2 cellular contexts compared by ENCODE assay signal in genomic region chr3:186880392-186880791, GRCh38.
TF ChIP-seq lines count a peak whose summit lies in the region.

No MANE protein-coding gene starts in this region.

TF ChIP-seq in SK-N-SH, 30 proteins besides CTCF, POLR2A, EP300 and RAD21:
- TF ChIP-seq ZBTB33 (IDR thresholded peaks at IDR 0.05; ENCODE audit: borderline replicate concordance, low read depth) (no peak), FOSL2 (IDR thresholded peaks at IDR 0.05; ENCODE audit: borderline replicate concordance, low read depth) (no peak), JUND (IDR thresholded peaks at IDR 0.05) (no peak), CHD2 (IDR thresholded peaks at IDR 0.05; ENCODE audit: low read length, partially characterized antibody) (no peak), TAF1 (IDR thresholded peaks at IDR 0.05; ENCODE audit: borderline replicate concordance, low read depth, low read length) (no peak), TCF12 (IDR thresholded peaks at IDR 0.05) (no peak), RCOR1 (IDR thresholded peaks at IDR 0.05; ENCODE audit: low read length) (no peak), USF2 (IDR thresholded peaks at IDR 0.05; ENCODE audit: borderline replicate concordance, low read depth, low read length) (no peak), SIN3A (IDR thresholded peaks at IDR 0.05; ENCODE audit: borderline replicate concordance, low read depth, low read length) (no peak), TEAD4 (IDR thresholded peaks at IDR 0.05; ENCODE audit: borderline replicate concordance, insufficient read depth) (no peak), NFIC (IDR thresholded peaks at IDR 0.05; ENCODE audit: borderline replicate concordance) (no peak), PBX3 (IDR thresholded peaks at IDR 0.05) (no peak), POLR2AphosphoS5 (IDR thresholded peaks at IDR 0.05; ENCODE audit: low read depth, low read length) (no peak), RXRA (IDR thresholded peaks at IDR 0.05; ENCODE audit: borderline replicate concordance, low read depth) (no peak), FOXM1 (IDR thresholded peaks at IDR 0.05; ENCODE audit: low read depth) (no peak), REST (IDR thresholded peaks at IDR 0.05; ENCODE audit: low read depth, low read length) (no peak)

TF ChIP-seq in SK-N-SH treated with all-trans-retinoic acid at 6 μM for 48 hours, 23 proteins besides CTCF, POLR2A, EP300 and RAD21 (continued from another document):
- TF ChIP-seq ESRRG (CRISPR knock-in tag; IDR thresholded peaks at IDR 0.05): no peak
- no peak for TF ChIP-seq BACH2 (CRISPR knock-in tag; IDR thresholded peaks at IDR 0.05; ENCODE audit: borderline replicate concordance)
- TF ChIP-seq TOX (CRISPR knock-in tag; IDR thresholded peaks at IDR 0.05; ENCODE audit: borderline replicate concordance): no peak
